Comparison of ENCODE assay signal across 14 cellular contexts in the genomic region with DNA sequence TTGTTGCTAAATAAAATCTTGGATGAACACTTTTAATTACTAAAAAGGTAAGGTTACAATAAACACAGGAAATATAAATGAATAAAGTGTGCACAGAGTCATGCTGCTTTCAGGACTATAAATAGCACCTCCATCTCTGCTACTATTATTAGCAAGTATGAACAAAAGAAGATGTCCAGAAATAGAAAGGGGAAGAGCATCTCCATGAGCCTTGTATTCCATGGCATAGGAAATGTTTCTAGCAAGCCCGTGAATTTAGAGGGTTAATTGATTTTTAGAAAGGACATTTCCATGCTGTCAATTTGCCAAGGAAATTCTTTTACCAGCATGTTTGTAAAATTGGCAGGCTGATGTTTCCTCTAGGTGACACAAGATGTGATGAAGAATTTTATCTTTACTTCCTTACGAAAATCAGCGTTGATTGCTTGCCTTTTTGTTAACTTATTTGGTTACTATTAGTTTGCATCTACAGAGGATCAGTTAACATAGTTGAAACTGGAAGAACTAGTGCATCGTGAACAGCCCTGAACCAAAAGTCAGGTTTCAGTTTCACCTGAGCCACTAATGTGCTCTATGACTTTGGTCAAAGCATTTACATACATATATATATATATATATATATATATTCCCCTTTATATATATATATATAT. TPM values are rescaled to one million over a fixed set of nuclear protein-coding genes. Genes with fewer than 3 reads are reported as not detected.
DNase-seq lines count a peak whose midpoint lies in the region; ATAC-seq and TF ChIP-seq lines count a peak whose summit lies in the region.
"Had no signal": no experiment of that assay in that cellular context is flagged by ENCODE, and none has a peak within 500 bp of the region (broad histone marks: within the 10 kb centered on the region; RNA-seq: fewer than 3 reads in every experiment).

No MANE protein-coding gene starts in this region.

- H3F3A ChIP-seq in GM23338 (replicated peaks; ENCODE audit: low read depth): no peaks in the 10 kb centered on the region

- H3K9me3 ChIP-seq in HAP-1: no peaks in the 10 kb centered on the region
- H3K9me3 ChIP-seq: neutrophil, thoracic aorta had no signal

- in situ Hi-C loops in HAP-1 (cut with MboI; ENCODE audit: low sequenced_read_pairs): no loop called here

- H3K36me3 Mint-ChIP-seq in naive B cell (no peaks in the 10 kb centered on the region), GM23338 (ENCODE audit: low read depth) (no peaks in the 10 kb centered on the region)
- H3K36me3 Mint-ChIP-seq in stimulated activated effector memory CD8-positive, alpha-beta T cell treated with anti-CD3 and anti-CD28 coated beads, Interleukin-12 subunit alpha, Interleukin-12 subunit beta, amount 100 ng/mL, for 72 hours: no peaks in the 10 kb centered on the region

- no peaks in the 10 kb centered on the region for H3K9me3 Mint-ChIP-seq in naive B cell
- no peaks in the 10 kb centered on the region for H3K9me3 Mint-ChIP-seq in GM23338
- no peaks in the 10 kb centered on the region for H3K9me3 Mint-ChIP-seq in stimulated activated effector memory CD8-positive, alpha-beta T cell treated with anti-CD3 and anti-CD28 coated beads, Interleukin-12 subunit alpha, Interleukin-12 subunit beta, amount 100 ng/mL, for 72 hours
- H3K9me3 Mint-ChIP-seq: activated T-cell treated with anti-CD3 and anti-CD28 coated beads, Interleukin-2, amount 50 U/mL, for 24 hours had no signal

- H3K4me3 Mint-ChIP-seq in naive B cell (no peak overlapping the region), GM23338 (no peak overlapping the region)
- H3K4me3 Mint-ChIP-seq in stimulated activated effector memory CD8-positive, alpha-beta T cell treated with anti-CD3 and anti-CD28 coated beads, Interleukin-12 subunit alpha, Interleukin-12 subunit beta, amount 100 ng/mL, for 72 hours: no peak overlapping the region
- H3K4me3 Mint-ChIP-seq: activated T-cell treated with anti-CD3 and anti-CD28 coated beads, Interleukin-2, amount 50 U/mL, for 24 hours had no signal

- H3K4me1 ChIP-seq in HAP-1 (peaks cover 14% of the 10 kb centered on the region), GM23338 (ENCODE audit: insufficient read depth) (peaks cover 17% of the 10 kb centered on the region)

- H3K27ac Mint-ChIP-seq in naive B cell: no peak overlapping the region
- no peak overlapping the region for H3K27ac Mint-ChIP-seq in GM23338
- H3K27ac Mint-ChIP-seq in stimulated activated effector memory CD8-positive, alpha-beta T cell treated with anti-CD3 and anti-CD28 coated beads, Interleukin-12 subunit alpha, Interleukin-12 subunit beta, amount 100 ng/mL, for 72 hours: no peak overlapping the region
- H3K27ac Mint-ChIP-seq: activated T-cell treated with anti-CD3 and anti-CD28 coated beads, Interleukin-2, amount 50 U/mL, for 24 hours had no signal

- H3K4me3 ChIP-seq in HAP-1 (no peak overlapping the region), GM23338 (no peak overlapping the region)
- H3K4me3 ChIP-seq: thoracic aorta had no signal

- no peak overlapping the region for H3K27ac ChIP-seq in GM23338 (ENCODE audit: low read depth)
- H3K27ac ChIP-seq: neutrophil, thoracic aorta had no signal

- no peaks in the 10 kb centered on the region for H3K9me2 ChIP-seq in GM23338 (ENCODE audit: insufficient read depth)

- no peaks in the 10 kb centered on the region for H4K20me1 ChIP-seq in GM23338 (replicated peaks; ENCODE audit: insufficient read depth)

- no peak for TF ChIP-seq CTCF in GM23338 (conservative IDR thresholded peaks at IDR 0.05; ENCODE audit: low read depth in 2 of 2)

- ATAC-seq in GM19043 (IDR thresholded peaks at IDR 0.05; ENCODE audit: low read depth, unreplicated experiment) (peak; percentile 94), GM21786 (IDR thresholded peaks at IDR 0.05; ENCODE audit: unreplicated experiment) (peak; percentile 98), HG03280 (IDR thresholded peaks at IDR 0.05; ENCODE audit: unreplicated experiment) (peak; percentile 98), naive B cell (ENCODE audit: low read depth in 2 of 2) (peak; percentile 28 to 30), GM23338 (no peak)
- no peak for ATAC-seq in stimulated activated effector memory CD8-positive, alpha-beta T cell treated with anti-CD3 and anti-CD28 coated beads, Interleukin-12 subunit alpha, Interleukin-12 subunit beta, amount 100 ng/mL, for 72 hours
- ATAC-seq: esophagus mucosa had no signal

- H3K4me2 ChIP-seq in GM23338: no peak overlapping the region

- H3K4me1 Mint-ChIP-seq in naive B cell (peaks cover 6 to 12% (median 7%) of the 10 kb centered on the region in 3 donors), GM23338 (peaks cover 15% of the 10 kb centered on the region)
- no peaks in the 10 kb centered on the region for H3K4me1 Mint-ChIP-seq in stimulated activated effector memory CD8-positive, alpha-beta T cell treated with anti-CD3 and anti-CD28 coated beads, Interleukin-12 subunit alpha, Interleukin-12 subunit beta, amount 100 ng/mL, for 72 hours

- no peaks in the 10 kb centered on the region for H3K36me3 ChIP-seq in HAP-1 (replicated peaks)
- no peaks in the 10 kb centered on the region for H3K36me3 ChIP-seq in GM23338 (ENCODE audit: insufficient read depth)
- H3K36me3 ChIP-seq: neutrophil, thoracic aorta had no signal

- no peak for DNase-seq in naive B cell
- no peak for DNase-seq in HAP-1 (ENCODE audit: low spot score in 2 of 2)
- no peak for DNase-seq in GM23338 (ENCODE audit: low spot score)
- no peak for DNase-seq in stimulated activated effector memory CD8-positive, alpha-beta T cell treated with anti-CD3 and anti-CD28 coated beads, Interleukin-12 subunit alpha, Interleukin-12 subunit beta, amount 100 ng/mL, for 72 hours (ENCODE audit: low spot score in 2 of 2)
- no peak for DNase-seq in activated naive CD4-positive, alpha-beta T cell (lab: John Stamatoyannopoulos, UW)
- DNase-seq: activated T-cell treated with anti-CD3 and anti-CD28 coated beads, Interleukin-2, amount 50 U/mL, for 24 hours; MV-4-11; stimulated activated CD4-positive, alpha-beta T cell treated with anti-CD3 and anti-CD28 coated beads, Interleukin-4, amount 100 ng/mL, for 24 hours had no signal

- H2AFZ ChIP-seq in GM23338: no peak overlapping the region

- H3K27me3 ChIP-seq in HAP-1 (ENCODE audit: low read depth) (no peaks in the 10 kb centered on the region), GM23338 (ENCODE audit: insufficient read depth) (no peaks in the 10 kb centered on the region)

- H3K79me2 ChIP-seq in GM23338 (replicated peaks; ENCODE audit: insufficient read depth): no peaks in the 10 kb centered on the region

- H3K27me3 Mint-ChIP-seq in naive B cell (peaks cover 22 to 40% (median 35%) of the 10 kb centered on the region in 3 donors), GM23338 (ENCODE audit: insufficient read depth, low read depth, poor library complexity) (peaks cover 2% of the 10 kb centered on the region)

TF ChIP-seq in GM23338, 12 proteins besides CTCF, POLR2A, EP300 and RAD21:
- TF ChIP-seq ZNF331 (CRISPR knock-in tag; IDR thresholded peaks at IDR 0.05; ENCODE audit: low read depth) (no peak), STAT1 (IDR thresholded peaks at IDR 0.05; ENCODE audit: unreplicated experiment) (no peak), CREB1 (CRISPR knock-in tag; IDR thresholded peaks at IDR 0.05; ENCODE audit: low read depth) (no peak), EZH2 (IDR thresholded peaks at IDR 0.05; ENCODE audit: low read depth, unreplicated experiment) (no peak), POLR2AphosphoS5 (IDR thresholded peaks at IDR 0.05; ENCODE audit: low read depth) (no peak), EZH2phosphoT487 (IDR thresholded peaks at IDR 0.05; ENCODE audit: unreplicated experiment) (no peak), NANOG (IDR thresholded peaks at IDR 0.05; ENCODE audit: borderline replicate concordance) (no peak)
- TF ChIP-seq, protein P1, sequence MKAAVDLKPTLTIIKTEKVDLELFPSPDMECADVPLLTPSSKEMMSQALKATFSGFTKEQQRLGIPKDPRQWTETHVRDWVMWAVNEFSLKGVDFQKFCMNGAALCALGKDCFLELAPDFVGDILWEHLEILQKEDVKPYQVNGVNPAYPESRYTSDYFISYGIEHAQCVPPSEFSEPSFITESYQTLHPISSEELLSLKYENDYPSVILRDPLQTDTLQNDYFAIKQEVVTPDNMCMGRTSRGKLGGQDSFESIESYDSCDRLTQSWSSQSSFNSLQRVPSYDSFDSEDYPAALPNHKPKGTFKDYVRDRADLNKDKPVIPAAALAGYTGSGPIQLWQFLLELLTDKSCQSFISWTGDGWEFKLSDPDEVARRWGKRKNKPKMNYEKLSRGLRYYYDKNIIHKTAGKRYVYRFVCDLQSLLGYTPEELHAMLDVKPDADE (IDR thresholded peaks at IDR 0.05): no peak
- TF ChIP-seq, protein P2, sequence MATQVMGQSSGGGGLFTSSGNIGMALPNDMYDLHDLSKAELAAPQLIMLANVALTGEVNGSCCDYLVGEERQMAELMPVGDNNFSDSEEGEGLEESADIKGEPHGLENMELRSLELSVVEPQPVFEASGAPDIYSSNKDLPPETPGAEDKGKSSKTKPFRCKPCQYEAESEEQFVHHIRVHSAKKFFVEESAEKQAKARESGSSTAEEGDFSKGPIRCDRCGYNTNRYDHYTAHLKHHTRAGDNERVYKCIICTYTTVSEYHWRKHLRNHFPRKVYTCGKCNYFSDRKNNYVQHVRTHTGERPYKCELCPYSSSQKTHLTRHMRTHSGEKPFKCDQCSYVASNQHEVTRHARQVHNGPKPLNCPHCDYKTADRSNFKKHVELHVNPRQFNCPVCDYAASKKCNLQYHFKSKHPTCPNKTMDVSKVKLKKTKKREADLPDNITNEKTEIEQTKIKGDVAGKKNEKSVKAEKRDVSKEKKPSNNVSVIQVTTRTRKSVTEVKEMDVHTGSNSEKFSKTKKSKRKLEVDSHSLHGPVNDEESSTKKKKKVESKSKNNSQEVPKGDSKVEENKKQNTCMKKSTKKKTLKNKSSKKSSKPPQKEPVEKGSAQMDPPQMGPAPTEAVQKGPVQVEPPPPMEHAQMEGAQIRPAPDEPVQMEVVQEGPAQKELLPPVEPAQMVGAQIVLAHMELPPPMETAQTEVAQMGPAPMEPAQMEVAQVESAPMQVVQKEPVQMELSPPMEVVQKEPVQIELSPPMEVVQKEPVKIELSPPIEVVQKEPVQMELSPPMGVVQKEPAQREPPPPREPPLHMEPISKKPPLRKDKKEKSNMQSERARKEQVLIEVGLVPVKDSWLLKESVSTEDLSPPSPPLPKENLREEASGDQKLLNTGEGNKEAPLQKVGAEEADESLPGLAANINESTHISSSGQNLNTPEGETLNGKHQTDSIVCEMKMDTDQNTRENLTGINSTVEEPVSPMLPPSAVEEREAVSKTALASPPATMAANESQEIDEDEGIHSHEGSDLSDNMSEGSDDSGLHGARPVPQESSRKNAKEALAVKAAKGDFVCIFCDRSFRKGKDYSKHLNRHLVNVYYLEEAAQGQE (IDR thresholded peaks at IDR 0.05; ENCODE audit: unreplicated experiment): no peak

RNA-seq across cellular contexts. Expression of a gene that starts 45.3 kb away (rescaled TPM):
- polyA plus RNA-seq in naive B cell (ENCODE audit: low read depth in 6 of 6): not detected
- 8.8 and 13.1 TPM in 2 replicates for total RNA-seq in GM23338 (2014; rRNA removed; shearing (Covaris generic))
- polyA plus RNA-seq in GM23338 (2016; fragmentation: Nextera tagmentation; extraction: Ambion mirVana): 4.4 and 4.5 TPM in 2 replicates

Comparison
In these comparisons a context has a peak if more than half of its experiments do, and no peak if none do; other contexts are left out.
1. ATAC-seq: peak in GM19043 (single experiment), GM21786 (single experiment), HG03280 (single experiment) and naive B cell (2 of 2); none in GM23338 (single experiment) and stimulated activated effector memory CD8-positive, alpha-beta T cell treated with anti-CD3 and anti-CD28 coated beads, Interleukin-12 subunit alpha, Interleukin-12 subunit beta, amount 100 ng/mL, for 72 hours (single experiment).